Comparison of ENCODE assay signal across 9 cellular contexts in the genomic region with DNA sequence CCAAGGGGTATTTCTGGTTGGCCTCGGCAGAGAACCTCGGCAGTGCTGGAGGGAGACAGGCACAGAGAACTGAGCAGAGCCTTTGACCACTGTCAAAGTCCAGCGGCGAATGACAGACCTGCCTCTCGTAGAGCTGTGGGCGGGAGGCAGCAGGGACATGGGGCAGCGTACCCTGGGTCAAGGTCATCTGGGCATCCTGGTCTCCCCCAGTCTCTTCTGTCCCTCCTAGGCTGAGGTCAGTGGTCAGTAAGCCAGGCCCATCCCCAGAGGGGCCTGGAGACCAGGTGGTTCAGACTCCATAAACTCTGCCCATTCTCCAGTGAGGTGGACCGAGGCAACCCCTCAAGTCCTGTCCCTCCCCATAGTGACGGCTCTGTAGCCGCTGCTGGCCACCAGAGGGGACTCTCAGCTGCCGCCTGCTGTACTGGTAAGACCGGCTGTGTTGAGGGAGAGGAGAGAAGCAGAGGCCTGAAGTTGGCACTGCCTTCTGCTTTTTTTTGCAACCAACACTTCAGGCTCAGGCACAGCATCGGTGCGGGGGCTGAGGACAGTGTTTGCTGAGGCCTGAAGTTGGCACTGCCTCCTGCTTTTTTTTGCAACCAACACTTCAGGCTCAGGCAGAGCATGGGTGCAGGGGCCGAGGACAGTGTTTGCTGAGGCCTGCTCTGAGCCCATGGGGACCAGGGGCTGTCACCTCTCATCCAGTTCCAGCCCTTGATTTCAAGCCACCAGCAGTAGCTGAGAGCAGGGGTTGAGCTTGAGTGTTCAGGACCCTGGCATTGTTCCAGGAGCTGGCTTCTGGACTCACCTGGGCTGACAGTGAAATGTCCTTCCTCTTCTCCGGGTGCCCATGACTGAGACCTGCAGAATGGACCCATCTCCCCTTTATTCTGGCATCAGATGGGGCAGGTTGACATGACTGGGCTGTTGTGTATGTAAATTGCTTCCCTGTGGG. TPM values are rescaled to one million over a fixed set of nuclear protein-coding genes. Genes with fewer than 3 reads are reported as not detected.
DNase-seq lines count a peak whose midpoint lies in the region; ATAC-seq and TF ChIP-seq lines count a peak whose summit lies in the region.
"Had no signal": no experiment of that assay in that cellular context is flagged by ENCODE, and none has a peak within 500 bp of the region (broad histone marks: within the 10 kb centered on the region; RNA-seq: fewer than 3 reads in every experiment).

A gene with protein sequence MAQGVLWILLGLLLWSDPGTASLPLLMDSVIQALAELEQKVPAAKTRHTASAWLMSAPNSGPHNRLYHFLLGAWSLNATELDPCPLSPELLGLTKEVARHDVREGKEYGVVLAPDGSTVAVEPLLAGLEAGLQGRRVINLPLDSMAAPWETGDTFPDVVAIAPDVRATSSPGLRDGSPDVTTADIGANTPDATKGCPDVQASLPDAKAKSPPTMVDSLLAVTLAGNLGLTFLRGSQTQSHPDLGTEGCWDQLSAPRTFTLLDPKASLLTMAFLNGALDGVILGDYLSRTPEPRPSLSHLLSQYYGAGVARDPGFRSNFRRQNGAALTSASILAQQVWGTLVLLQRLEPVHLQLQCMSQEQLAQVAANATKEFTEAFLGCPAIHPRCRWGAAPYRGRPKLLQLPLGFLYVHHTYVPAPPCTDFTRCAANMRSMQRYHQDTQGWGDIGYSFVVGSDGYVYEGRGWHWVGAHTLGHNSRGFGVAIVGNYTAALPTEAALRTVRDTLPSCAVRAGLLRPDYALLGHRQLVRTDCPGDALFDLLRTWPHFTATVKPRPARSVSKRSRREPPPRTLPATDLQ (minus strand): TSS at position 111 of the 955 bp plus-strand sequence. CDS start 130 bp downstream, outside the sequence.

- peak within 1 kb of the TSS; percentile 6 for H3K27ac Mint-ChIP-seq in activated CD4-positive, alpha-beta T cell treated with anti-CD3 and anti-CD28 coated beads, Interleukin-2, amount 10 ng/mL, durations not matched to agents 24 days and 14 days

- H3K4me1 Mint-ChIP-seq in activated CD4-positive, alpha-beta T cell treated with anti-CD3 and anti-CD28 coated beads, Interleukin-2, amount 10 ng/mL, durations not matched to agents 24 days and 14 days, result peaks cover 19% of the 10 kb centered on the region

- H3K36me3 ChIP-seq in left ventricle myocardium inferior (no peaks in the 10 kb centered on the region), thymus (ENCODE audit: control insufficient read depth, insufficient read depth) (no peaks in the 10 kb centered on the region)

- TF ChIP-seq CTCF in left ventricle myocardium inferior (IDR thresholded peaks at IDR 0.05; ENCODE audit: borderline replicate concordance), result peak; percentile 48

- H3K27me3 ChIP-seq in left ventricle myocardium inferior (ENCODE audit: low read depth), result peaks cover 4% of the 10 kb centered on the region
- no peaks in the 10 kb centered on the region for H3K27me3 ChIP-seq in thymus (ENCODE audit: control insufficient read depth, insufficient read depth)

- no peaks in the 10 kb centered on the region for H3K36me3 Mint-ChIP-seq in activated CD4-positive, alpha-beta T cell treated with anti-CD3 and anti-CD28 coated beads, Interleukin-2, amount 10 ng/mL, durations not matched to agents 24 days and 14 days (ENCODE audit: low read depth)

- H3K27me3 Mint-ChIP-seq in activated CD4-positive, alpha-beta T cell treated with anti-CD3 and anti-CD28 coated beads, Interleukin-2, amount 10 ng/mL, durations not matched to agents 24 days and 14 days, result no peaks in the 10 kb centered on the region

- H3K4me3 ChIP-seq in left ventricle myocardium inferior (no peak within 1 kb of the TSS), thymus (ENCODE audit: low read length) (no peak within 1 kb of the TSS)

- H3K9me3 Mint-ChIP-seq in activated CD4-positive, alpha-beta T cell treated with anti-CD3 and anti-CD28 coated beads, Interleukin-2, amount 10 ng/mL, durations not matched to agents 24 days and 14 days, result no peaks in the 10 kb centered on the region

- H3K27ac ChIP-seq in left ventricle myocardium inferior (replicated peaks) (no peak within 1 kb of the TSS), thymus (ENCODE audit: low read depth) (peak within 1 kb of the TSS; percentile 33)

- intact Hi-C loops in activated CD4-positive, alpha-beta T cell treated with anti-CD3 and anti-CD28 coated beads, Interleukin-2, amount 10 ng/mL, durations not matched to agents 24 days and 14 days (cut with micrococcal nuclease), result no loop called here
- intact Hi-C loops in left ventricle myocardium inferior (cut with micrococcal nuclease), result no loop called here

- H3K4me1 ChIP-seq in left ventricle myocardium inferior (no peaks in the 10 kb centered on the region), thymus (ENCODE audit: control insufficient read depth, insufficient read depth, low read length) (no peaks in the 10 kb centered on the region)

- DNase-seq in activated CD4-positive, alpha-beta T cell treated with anti-CD3 and anti-CD28 coated beads, Interleukin-2, amount 10 ng/mL, durations not matched to agents 24 days and 14 days, result no peak
- DNase-seq in activated CD4-positive, alpha-beta T cell treated with anti-CD3 and anti-CD28 coated beads for 48 hours, result no peak
- DNase-seq in SHP77 treated with DMSO at 0.1 percent for 48 hours (lab: John Stamatoyannopoulos, UW) (peak; percentile 16), left ventricle myocardium inferior (no peak)
- DNase-seq in stimulated activated CD4-positive, alpha-beta T cell treated with anti-CD3 and anti-CD28 coated beads, Interleukin-15, amount 100 ng/mL, for 24 hours, result no peak
- DNase-seq: NCI-H1694 treated with DMSO at 0.1 percent for 48 hours had no signal

- WGBS in thymus, result 79% methylated on average over 16 of the region's 16 CpGs

- no peak within 1 kb of the TSS for H3K4me3 Mint-ChIP-seq in activated CD4-positive, alpha-beta T cell treated with anti-CD3 and anti-CD28 coated beads, Interleukin-2, amount 10 ng/mL, durations not matched to agents 24 days and 14 days

- ATAC-seq in GM18907 (IDR thresholded peaks at IDR 0.05; ENCODE audit: unreplicated experiment) (no peak), GM18511 (IDR thresholded peaks at IDR 0.05; ENCODE audit: unreplicated experiment) (no peak)

- H3K9me3 ChIP-seq in left ventricle myocardium inferior (replicated peaks) (no peaks in the 10 kb centered on the region), thymus (ENCODE audit: control insufficient read depth) (no peaks in the 10 kb centered on the region)

RNA-seq across cellular contexts. Expression of the gene that starts here (rescaled TPM):
- not detected in 2 replicates for total RNA-seq in activated CD4-positive, alpha-beta T cell treated with anti-CD3 and anti-CD28 coated beads, Interleukin-2, amount 10 ng/mL, durations not matched to agents 24 days and 14 days
- total RNA-seq in left ventricle myocardium inferior, result not detected
- polyA plus RNA-seq in thymus, result 0.14 TPM
